ENCODE assay signal across 28 cellular contexts in the genomic region with DNA sequence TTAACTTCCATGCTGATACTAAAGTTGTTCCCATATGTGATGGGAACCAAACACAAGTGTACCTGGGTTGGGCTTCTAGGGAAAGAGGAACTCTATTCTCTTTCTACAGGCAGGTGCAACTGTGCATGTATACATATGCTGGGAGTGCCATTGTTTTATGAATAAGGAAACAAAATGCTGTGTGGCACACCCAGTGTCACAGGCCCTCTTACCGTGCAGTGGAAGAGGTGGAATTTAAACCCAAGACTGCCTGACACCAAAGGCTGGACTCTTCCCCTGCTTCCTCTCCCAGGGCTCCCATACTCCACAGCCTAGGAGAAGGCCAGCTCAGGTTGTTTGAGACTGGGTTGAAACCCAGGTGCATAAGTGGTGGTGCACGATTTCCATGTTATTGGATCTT. TPM values are rescaled to one million over a fixed set of nuclear protein-coding genes. Genes with fewer than 3 reads are reported as not detected.
"Had no signal": no experiment of that assay in that cellular context is flagged by ENCODE, and none has a peak within 500 bp of the region (broad histone marks: within the 10 kb centered on the region; RNA-seq: fewer than 3 reads in every experiment).

No MANE protein-coding gene starts in this region.

- H3K27me3 ChIP-seq: right atrium auricular region, testis, upper lobe of left lung had no signal

- H3K27ac ChIP-seq: dorsolateral prefrontal cortex, gastrocnemius medialis, left lung, prostate gland, right atrium auricular region, spleen, testis, tibial artery, upper lobe of left lung had no signal

- H3K9me3 ChIP-seq: gastrocnemius medialis, left lung, prostate gland, right atrium auricular region, spleen, testis, tibial artery, upper lobe of left lung had no signal

- H3K36me3 ChIP-seq: gastrocnemius medialis, left lung, prostate gland, right atrium auricular region, spleen, tibial artery, upper lobe of left lung had no signal

- H3K4me3 ChIP-seq: dorsolateral prefrontal cortex, gastrocnemius medialis, left lung, prostate gland, right atrium auricular region, spleen, testis, tibial artery, upper lobe of left lung had no signal

- ATAC-seq: gastrocnemius medialis; left lung; naive thymus-derived CD8-positive, alpha-beta T cell; sciatic nerve; stimulated activated memory B cell treated with anti-CD40 and anti-IgM and Interleukin-4, amounts not matched to agents 10 μg/mL and 1 μg/mL and 100 μg/mL, for 72 hours; stimulated activated naive CD8-positive, alpha-beta T cell treated with anti-CD3 and anti-CD28 coated beads, Interleukin-15, Interleukin-2, amounts not matched to agents 100 U/mL and 50 U/mL, for 24 hours had no signal

- H3K4me1 ChIP-seq: gastrocnemius medialis, left lung, prostate gland, spleen, testis had no signal

- DNase-seq: dorsolateral prefrontal cortex; effector CD4-positive, alpha-beta T cell; foreskin fibroblast; gastrocnemius medialis; head of caudate nucleus; left lung; mesenchymal stem cell; naive thymus-derived CD8-positive, alpha-beta T cell; nephron progenitor cell; nucleus accumbens; spleen; stimulated activated CD4-positive, alpha-beta T cell treated with anti-CD3 and anti-CD28 coated beads, Interleukin-4, amount 100 ng/mL, for 4 hours; stimulated activated naive CD8-positive, alpha-beta T cell treated with anti-CD3 and anti-CD28 coated beads, Interleukin-15, Interleukin-2, amounts not matched to agents 100 U/mL and 50 U/mL, for 24 hours; substantia nigra; testis; tibial artery; upper lobe of left lung had no signal

RNA-seq across cellular contexts. Expression of a gene that starts 1.9 kb away (rescaled TPM):
- total RNA-seq: gastrocnemius medialis; glomerular endothelial cell; left lung; lung microvascular endothelial cell; mesothelial cell of epicardium; mucosa of gallbladder; myocyte; naive thymus-derived CD8-positive, alpha-beta T cell; osteocyte; prostate gland; right atrium auricular region; sciatic nerve; skeletal muscle tissue; spleen; upper lobe of left lung had no signal

RNA-seq across cellular contexts. Expression of a gene that starts 25.4 kb away (rescaled TPM):
- total RNA-seq: glomerular endothelial cell; left lung; lung microvascular endothelial cell; mesothelial cell of epicardium; myocyte; naive thymus-derived CD8-positive, alpha-beta T cell; osteocyte; prostate gland; right atrium auricular region; sciatic nerve had no signal

RNA-seq across cellular contexts. Expression of a gene that starts 27.6 kb away (rescaled TPM):
- total RNA-seq: glomerular endothelial cell; left lung; lung microvascular endothelial cell; mesothelial cell of epicardium; myocyte; naive thymus-derived CD8-positive, alpha-beta T cell; osteocyte; prostate gland; right atrium auricular region; sciatic nerve; skeletal muscle tissue; spleen; testis had no signal
